9 cellular contexts compared by ENCODE assay signal in genomic region chr19:19185853-19186728, GRCh38. TPM values are rescaled to one million over a fixed set of nuclear protein-coding genes. Genes with fewer than 3 reads are reported as not detected.
DNase-seq lines count a peak whose midpoint lies in the region; ATAC-seq, FAIRE-seq and TF ChIP-seq lines count a peak whose summit lies in the region.
"Had no signal": no experiment of that assay in that cellular context is flagged by ENCODE, and none has a peak within 500 bp of the region (broad histone marks: within the 10 kb centered on the region; RNA-seq: fewer than 3 reads in every experiment).

No MANE protein-coding gene starts in this region.

- peaks cover 32% of the 10 kb centered on the region for H3K36me3 Mint-ChIP-seq in T-helper 2 cell treated with Interferon-gamma antibody and Interleukin-4, amounts not matched to agents 5 μg/mL and 100 μg/mL, for 36 hours (ENCODE audit: low read depth)
- peaks cover 52% of the 10 kb centered on the region for H3K36me3 Mint-ChIP-seq in stimulated activated effector memory CD8-positive, alpha-beta T cell treated with anti-CD3 and anti-CD28 coated beads, Interleukin-12 subunit alpha, Interleukin-12 subunit beta, amount 100 ng/mL, for 72 hours

- peak; percentile 65 for TF ChIP-seq CTCF in D721Med (IDR thresholded peaks at IDR 0.05; ENCODE audit: insufficient read depth, missing control alignments)

- ATAC-seq in left lobe of liver, result peak; percentile 90
- peak; percentile 90 for ATAC-seq in stimulated activated effector memory CD8-positive, alpha-beta T cell treated with anti-CD3 and anti-CD28 coated beads, Interleukin-12 subunit alpha, Interleukin-12 subunit beta, amount 100 ng/mL, for 72 hours
- no peak for ATAC-seq in GM19452 (IDR thresholded peaks at IDR 0.05; ENCODE audit: unreplicated experiment)

- FAIRE-seq in D721Med (lab: Jason Lieb, UNC), result no peak

- H3K27ac Mint-ChIP-seq in T-helper 2 cell treated with Interferon-gamma antibody and Interleukin-4, amounts not matched to agents 5 μg/mL and 100 μg/mL, for 36 hours, result no peak overlapping the region
- H3K27ac Mint-ChIP-seq in stimulated activated effector memory CD8-positive, alpha-beta T cell treated with anti-CD3 and anti-CD28 coated beads, Interleukin-12 subunit alpha, Interleukin-12 subunit beta, amount 100 ng/mL, for 72 hours, result peak overlapping the region; percentile 64

- H3K4me3 Mint-ChIP-seq in T-helper 2 cell treated with Interferon-gamma antibody and Interleukin-4, amounts not matched to agents 5 μg/mL and 100 μg/mL, for 36 hours, result no peak overlapping the region
- H3K4me3 Mint-ChIP-seq in stimulated activated effector memory CD8-positive, alpha-beta T cell treated with anti-CD3 and anti-CD28 coated beads, Interleukin-12 subunit alpha, Interleukin-12 subunit beta, amount 100 ng/mL, for 72 hours, result no peak overlapping the region
- H3K4me3 Mint-ChIP-seq: activated naive CD4-positive, alpha-beta T cell treated with anti-CD3 and anti-CD28 coated beads, Interleukin-2, amount 50 U/mL, for 24 hours had no signal

- no peaks in the 10 kb centered on the region for H3K9me3 Mint-ChIP-seq in T-helper 2 cell treated with Interferon-gamma antibody and Interleukin-4, amounts not matched to agents 5 μg/mL and 100 μg/mL, for 36 hours
- H3K9me3 Mint-ChIP-seq in stimulated activated effector memory CD8-positive, alpha-beta T cell treated with anti-CD3 and anti-CD28 coated beads, Interleukin-12 subunit alpha, Interleukin-12 subunit beta, amount 100 ng/mL, for 72 hours, result no peaks in the 10 kb centered on the region
- H3K9me3 Mint-ChIP-seq: activated naive CD4-positive, alpha-beta T cell treated with anti-CD3 and anti-CD28 coated beads, Interleukin-2, amount 50 U/mL, for 24 hours had no signal

- H3K27me3 Mint-ChIP-seq in T-helper 2 cell treated with Interferon-gamma antibody and Interleukin-4, amounts not matched to agents 5 μg/mL and 100 μg/mL, for 36 hours (ENCODE audit: low read depth), result no peaks in the 10 kb centered on the region
- H3K27me3 Mint-ChIP-seq: activated naive CD4-positive, alpha-beta T cell treated with anti-CD3 and anti-CD28 coated beads, Interleukin-2, amount 50 U/mL, for 24 hours had no signal

- DNase-seq in D721Med (ENCODE audit: insufficient read length, low spot score), result no peak
- DNase-seq in KG1 (lab: John Stamatoyannopoulos, UW), result peak; percentile 26
- peak; percentile 41 for DNase-seq in T-helper 2 cell treated with Interferon-gamma antibody and Interleukin-4, amounts not matched to agents 5 μg/mL and 100 μg/mL, for 36 hours (ENCODE audit: low spot score)
- DNase-seq in amniotic epithelial cell (ENCODE audit: low read depth), result peak; percentile 39
- no peak for DNase-seq in left lobe of liver (ENCODE audit: low spot score)
- DNase-seq in stimulated activated effector memory CD8-positive, alpha-beta T cell treated with anti-CD3 and anti-CD28 coated beads, Interleukin-12 subunit alpha, Interleukin-12 subunit beta, amount 100 ng/mL, for 72 hours (ENCODE audit: low spot score in 2 of 2), result peak; percentile 48 to 79
- DNase-seq in NCI-H187 treated with DMSO at 0.1 percent for 48 hours (lab: John Stamatoyannopoulos, UW), result no peak

- peaks cover 15% of the 10 kb centered on the region for H3K4me1 Mint-ChIP-seq in T-helper 2 cell treated with Interferon-gamma antibody and Interleukin-4, amounts not matched to agents 5 μg/mL and 100 μg/mL, for 36 hours (ENCODE audit: low read depth)
- peaks cover 35% of the 10 kb centered on the region for H3K4me1 Mint-ChIP-seq in stimulated activated effector memory CD8-positive, alpha-beta T cell treated with anti-CD3 and anti-CD28 coated beads, Interleukin-12 subunit alpha, Interleukin-12 subunit beta, amount 100 ng/mL, for 72 hours

RNA-seq across cellular contexts. Expression of gene BORCS8, which starts 5.9 kb away (rescaled TPM):
- total RNA-seq in left lobe of liver, result 13.3 TPM

RNA-seq across cellular contexts. Expression of gene RFXANK, which starts 6.0 kb away (rescaled TPM):
- 20.8 TPM for total RNA-seq in left lobe of liver

RNA-seq across cellular contexts. Expression of gene MEF2B, which starts 16.0 kb away (rescaled TPM):
- 2.8 TPM for total RNA-seq in left lobe of liver

RNA-seq across cellular contexts. Expression of gene NR2C2AP, which starts 17.1 kb away (rescaled TPM):
- 3.5 TPM for total RNA-seq in left lobe of liver

RNA-seq across cellular contexts. Expression of gene NCAN, which starts 25.7 kb away (rescaled TPM):
- 0.20 TPM for total RNA-seq in left lobe of liver

Comparison
In these comparisons a context has a peak if more than half of its experiments do, and no peak if none do; other contexts are left out.
1. DNase-seq: peak in KG1 (single experiment), T-helper 2 cell treated with Interferon-gamma antibody and Interleukin-4, amounts not matched to agents 5 μg/mL and 100 μg/mL, for 36 hours (single experiment), amniotic epithelial cell (single experiment) and stimulated activated effector memory CD8-positive, alpha-beta T cell treated with anti-CD3 and anti-CD28 coated beads, Interleukin-12 subunit alpha, Interleukin-12 subunit beta, amount 100 ng/mL, for 72 hours (2 of 2); none in D721Med (single experiment), left lobe of liver (single experiment) and NCI-H187 treated with DMSO at 0.1 percent for 48 hours (single experiment).